8 cellular contexts compared by ENCODE assay signal in the genomic region with DNA sequence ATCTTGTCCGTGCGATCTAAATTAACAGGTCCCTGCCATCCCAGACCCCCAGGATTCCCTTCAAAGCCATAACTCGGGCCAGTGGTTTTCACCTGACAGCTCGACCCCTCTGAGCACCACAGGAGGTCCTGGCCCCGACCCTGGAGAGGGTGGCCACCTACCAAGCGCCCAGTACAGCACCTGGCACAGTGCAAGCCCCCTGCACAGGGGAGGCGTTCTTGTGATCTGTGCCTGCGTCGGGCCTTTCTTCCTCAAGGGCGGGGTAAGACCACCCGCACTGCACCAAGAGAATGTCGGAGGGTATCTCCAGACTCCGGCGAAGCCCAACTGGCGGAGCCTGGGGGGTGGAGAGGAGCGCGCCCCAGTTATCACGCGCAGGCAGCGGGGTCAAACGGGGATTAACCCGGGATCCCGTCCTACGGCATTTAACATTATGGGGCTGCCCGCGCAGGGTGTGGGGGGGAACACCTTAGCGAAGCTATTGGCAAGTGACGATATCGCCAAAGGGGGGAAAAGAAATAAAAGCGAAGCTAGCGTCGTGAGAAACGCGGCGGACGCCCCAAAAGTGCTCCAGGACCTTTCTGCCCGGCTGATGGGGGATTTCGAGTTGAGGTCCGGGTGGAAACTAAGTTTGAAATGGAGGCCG. TPM values are rescaled to one million over a fixed set of nuclear protein-coding genes. Genes with fewer than 3 reads are reported as not detected.
DNase-seq lines count a peak whose midpoint lies in the region; ATAC-seq, FAIRE-seq and TF ChIP-seq lines count a peak whose summit lies in the region.

No MANE protein-coding gene starts in this region.

- CTCF ChIA-PET in CD8-positive, alpha-beta memory T cell (lab: Charles Lee) = interaction anchor here (1.1 to 4.2 kb wide), 6 partner anchors 9 to 79 kb away, joined by 4 to 38 read pairs (median 8); a partner anchor contains a TSS

- peaks cover 24% of the 10 kb centered on the region for H3K79me2 ChIP-seq in OCI-LY1 (ENCODE audit: insufficient read depth, low read length)

- in situ Hi-C loops in brain microvascular endothelial cell (cut with HindIII; ENCODE audit: low pct_ligation_motif_present, low sequenced_read_pairs) = no loop called here

- peaks cover 47% of the 10 kb centered on the region for H3K4me1 ChIP-seq in CD8-positive, alpha-beta memory T cell (ENCODE audit: insufficient read depth, low read length)
- peaks cover 34% of the 10 kb centered on the region for H3K4me1 ChIP-seq in OCI-LY1 (ENCODE audit: insufficient read depth, low read length, severe bottlenecking)

- H3K27ac Mint-ChIP-seq in CD8-positive, alpha-beta memory T cell = peak overlapping the region; percentile 78 to 100 (median 98)
- peak overlapping the region; percentile 98 for H3K27ac Mint-ChIP-seq in stimulated activated effector memory CD8-positive, alpha-beta T cell treated with anti-CD3 and anti-CD28 coated beads, Interleukin-12 subunit alpha, Interleukin-12 subunit beta, amount 100 ng/mL, for 72 hours

- H3K27me3 Mint-ChIP-seq in CD8-positive, alpha-beta memory T cell = peaks cover 0 to 15% of the 10 kb centered on the region in 2 donors

- no peak for ATAC-seq in left colon
- ATAC-seq in stimulated activated effector memory CD8-positive, alpha-beta T cell treated with anti-CD3 and anti-CD28 coated beads, Interleukin-12 subunit alpha, Interleukin-12 subunit beta, amount 100 ng/mL, for 72 hours = no peak

- H3K9me2 ChIP-seq in OCI-LY1 (ENCODE audit: low read depth, low read length) = no peaks in the 10 kb centered on the region

- H3F3A ChIP-seq in OCI-LY1 (ENCODE audit: insufficient read depth, low read length) = no peaks in the 10 kb centered on the region

- H3K4me1 Mint-ChIP-seq in CD8-positive, alpha-beta memory T cell = peaks cover 48 to 59% (median 53%) of the 10 kb centered on the region in 3 donors
- H3K4me1 Mint-ChIP-seq in stimulated activated effector memory CD8-positive, alpha-beta T cell treated with anti-CD3 and anti-CD28 coated beads, Interleukin-12 subunit alpha, Interleukin-12 subunit beta, amount 100 ng/mL, for 72 hours = peaks cover 48% of the 10 kb centered on the region

- no peaks in the 10 kb centered on the region for H3K27me3 ChIP-seq in CD8-positive, alpha-beta memory T cell (ENCODE audit: insufficient read depth, low read length, poor library complexity, severe bottlenecking)
- no peaks in the 10 kb centered on the region for H3K27me3 ChIP-seq in OCI-LY1 (ENCODE audit: insufficient read depth, low read length)
- H3K27me3 ChIP-seq in brain microvascular endothelial cell (replicated peaks) = no peaks in the 10 kb centered on the region

- peak overlapping the region; percentile 84 for H3K9ac ChIP-seq in OCI-LY1 (ENCODE audit: low read length)

- H3K4me3 ChIP-seq in CD8-positive, alpha-beta memory T cell (ENCODE audit: low read length) = peak overlapping the region; percentile 94
- H3K4me3 ChIP-seq in OCI-LY1 (ENCODE audit: low read depth, low read length, poor library complexity, severe bottlenecking) (peak overlapping the region; percentile 68), brain microvascular endothelial cell (ENCODE audit: low read depth, low read length) (peak overlapping the region; percentile 70)

- H4K20me1 ChIP-seq in OCI-LY1 (ENCODE audit: insufficient read depth, low read length) = no peaks in the 10 kb centered on the region

- peaks cover 3 to 44% (median 10%) of the 10 kb centered on the region in 3 donors for H3K36me3 Mint-ChIP-seq in CD8-positive, alpha-beta memory T cell
- peaks cover 65% of the 10 kb centered on the region for H3K36me3 Mint-ChIP-seq in stimulated activated effector memory CD8-positive, alpha-beta T cell treated with anti-CD3 and anti-CD28 coated beads, Interleukin-12 subunit alpha, Interleukin-12 subunit beta, amount 100 ng/mL, for 72 hours

- no peak for FAIRE-seq in D721Med (lab: Jason Lieb, UNC)

- H2AFZ ChIP-seq in OCI-LY1 (ENCODE audit: low read length) = no peak overlapping the region

- H3K9me3 Mint-ChIP-seq in CD8-positive, alpha-beta memory T cell = no peaks in the 10 kb centered on the region
- no peaks in the 10 kb centered on the region for H3K9me3 Mint-ChIP-seq in stimulated activated effector memory CD8-positive, alpha-beta T cell treated with anti-CD3 and anti-CD28 coated beads, Interleukin-12 subunit alpha, Interleukin-12 subunit beta, amount 100 ng/mL, for 72 hours

- peak; percentile 31 to 72 (median 47) for DNase-seq in CD8-positive, alpha-beta memory T cell
- DNase-seq in brain microvascular endothelial cell (no peak), left colon (peak; percentile 60), NCI-H1105 (lab: John Stamatoyannopoulos, UW) (no peak), GDM1 (lab: John Stamatoyannopoulos, UW) (no peak), D721Med (ENCODE audit: insufficient read length, low spot score) (no peak)
- peak in 1 of 2 donors; percentile 81 for DNase-seq in stimulated activated effector memory CD8-positive, alpha-beta T cell treated with anti-CD3 and anti-CD28 coated beads, Interleukin-12 subunit alpha, Interleukin-12 subunit beta, amount 100 ng/mL, for 72 hours (ENCODE audit: low spot score in 2 of 2)

- peak overlapping the region; percentile 60 to 97 (median 94) for H3K4me3 Mint-ChIP-seq in CD8-positive, alpha-beta memory T cell
- H3K4me3 Mint-ChIP-seq in stimulated activated effector memory CD8-positive, alpha-beta T cell treated with anti-CD3 and anti-CD28 coated beads, Interleukin-12 subunit alpha, Interleukin-12 subunit beta, amount 100 ng/mL, for 72 hours = peak overlapping the region; percentile 94

- no peak; the same call in 1 of the 2 replicates for TF ChIP-seq CTCF in OCI-LY1 (IDR thresholded peaks at IDR 0.05; ENCODE audit: low read length)
- TF ChIP-seq CTCF in brain microvascular endothelial cell (IDR thresholded peaks at IDR 0.05; ENCODE audit: low read depth, low read length, missing control alignments) = no peak
- TF ChIP-seq CTCF in D721Med (IDR thresholded peaks at IDR 0.05; ENCODE audit: insufficient read depth, missing control alignments) = no peak

- intact Hi-C loops in left colon (cut with DNase I, micrococcal nuclease) = no loop called here

- H3K9me3 ChIP-seq in CD8-positive, alpha-beta memory T cell (ENCODE audit: low read length) = no peaks in the 10 kb centered on the region
- no peaks in the 10 kb centered on the region for H3K9me3 ChIP-seq in OCI-LY1 (ENCODE audit: low read length)

- H3K36me3 ChIP-seq in CD8-positive, alpha-beta memory T cell (ENCODE audit: insufficient read depth, low read length) = peaks cover 28% of the 10 kb centered on the region
- H3K36me3 ChIP-seq in OCI-LY1 (ENCODE audit: insufficient read depth, low read length) = peaks cover 30% of the 10 kb centered on the region
- peaks cover 21% of the 10 kb centered on the region for H3K36me3 ChIP-seq in brain microvascular endothelial cell (replicated peaks)

- H3K4me2 ChIP-seq in OCI-LY1 (ENCODE audit: low read length) = peak overlapping the region; percentile 90

- POLR2A ChIA-PET in CD8-positive, alpha-beta memory T cell (lab: Charles Lee) = interaction anchor here (0.6 to 4.8 kb wide), 10 partner anchors 9 to 399 kb away, joined by 3 to 59 read pairs (median 6); a partner anchor contains a TSS

- H3K27ac ChIP-seq in CD8-positive, alpha-beta memory T cell (ENCODE audit: low read depth, low read length) = peak overlapping the region; percentile 97
- peak overlapping the region; percentile 95 for H3K27ac ChIP-seq in OCI-LY1 (ENCODE audit: low read depth, low read length, poor library complexity, severe bottlenecking)
- peak overlapping the region; percentile 65 for H3K27ac ChIP-seq in brain microvascular endothelial cell

RNA-seq across cellular contexts. Expression of a gene that starts 1.3 kb away (rescaled TPM):
- total RNA-seq in CD8-positive, alpha-beta memory T cell = 100 to 1,000 TPM; 656 to 679 TPM
- polyA plus RNA-seq in CD8-positive, alpha-beta memory T cell = 73.4 TPM
- total RNA-seq in left colon = 100 to 1,000 TPM; 269 to 281 TPM

RNA-seq across cellular contexts. Expression of a gene that starts 19.5 kb away (rescaled TPM):
- 100 to 1,000 TPM; 111 to 114 TPM for total RNA-seq in CD8-positive, alpha-beta memory T cell
- 272 TPM for polyA plus RNA-seq in CD8-positive, alpha-beta memory T cell
- total RNA-seq in left colon = 100 to 1,000 TPM; 292 to 483 TPM

RNA-seq across cellular contexts. Expression of a gene that starts 27.0 kb away (rescaled TPM):
- total RNA-seq in CD8-positive, alpha-beta memory T cell = 10 to 100 TPM; 82.3 to 85.4 TPM
- 42.6 TPM for polyA plus RNA-seq in CD8-positive, alpha-beta memory T cell
- 1 to 10 TPM; 3.2 to 3.4 TPM for total RNA-seq in left colon

RNA-seq across cellular contexts. Expression of a gene that starts 38.4 kb away (rescaled TPM):
- 1 to 10 TPM; 1.2 to 1.8 TPM for total RNA-seq in CD8-positive, alpha-beta memory T cell
- 0.44 TPM for polyA plus RNA-seq in CD8-positive, alpha-beta memory T cell
- 1,000 to 10,000 TPM; 7,382 to 8,588 TPM for total RNA-seq in left colon

RNA-seq across cellular contexts. Expression of a gene that starts 48.3 kb away (rescaled TPM):
- total RNA-seq in CD8-positive, alpha-beta memory T cell = 10 to 100 TPM; 33.6 to 36.5 TPM
- polyA plus RNA-seq in CD8-positive, alpha-beta memory T cell = 51.2 TPM
- total RNA-seq in left colon = 10 to 100 TPM; 32.9 to 39.9 TPM

Comparison
In these comparisons a context has a peak if more than half of its experiments do, and no peak if none do; other contexts are left out.
1. DNase-seq: peak in CD8-positive, alpha-beta memory T cell (5 of 5) and left colon (2 of 2); none in brain microvascular endothelial cell (single experiment), NCI-H1105 (single experiment), GDM1 (single experiment) and D721Med (single experiment).
2. RNA of a gene that starts 27.0 kb away (total RNA-seq): 82.3 to 85.4 TPM in CD8-positive, alpha-beta memory T cell; 3.2 to 3.4 TPM in left colon; every median in the first group is over 10 times any median in the second.
3. Peak in every context shown above with its lines, with median percentiles within 50 percentile points of each other: H3K27ac ChIP-seq and H3K4me3 ChIP-seq.